In the genomic region with DNA sequence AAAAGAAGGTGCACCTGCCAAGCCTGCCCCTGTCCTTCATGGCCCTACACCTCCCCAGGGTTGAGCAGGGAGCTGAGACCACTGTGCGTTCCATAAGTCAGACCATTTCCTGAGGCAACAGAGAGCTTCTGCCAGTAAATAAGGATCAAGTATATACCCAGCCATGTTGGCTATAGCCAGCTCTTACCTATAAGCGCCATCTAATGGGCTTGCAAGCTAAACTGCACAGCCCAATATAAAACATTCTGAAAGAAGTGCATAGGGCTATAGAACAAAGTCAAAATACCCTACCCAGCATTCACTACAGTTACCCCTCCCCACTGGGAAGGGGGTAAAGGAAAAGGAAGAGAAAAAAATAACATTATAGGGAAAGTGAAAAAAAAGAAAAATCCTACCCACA, we compare ENCODE assay signal across 1 cellular context.
TF ChIP-seq lines count a peak whose summit lies in the region.

No MANE protein-coding gene starts in this region.

TF ChIP-seq in GM23338, 12 proteins besides CTCF, POLR2A, EP300 and RAD21 (continued from another document):
- TF ChIP-seq, protein P1, sequence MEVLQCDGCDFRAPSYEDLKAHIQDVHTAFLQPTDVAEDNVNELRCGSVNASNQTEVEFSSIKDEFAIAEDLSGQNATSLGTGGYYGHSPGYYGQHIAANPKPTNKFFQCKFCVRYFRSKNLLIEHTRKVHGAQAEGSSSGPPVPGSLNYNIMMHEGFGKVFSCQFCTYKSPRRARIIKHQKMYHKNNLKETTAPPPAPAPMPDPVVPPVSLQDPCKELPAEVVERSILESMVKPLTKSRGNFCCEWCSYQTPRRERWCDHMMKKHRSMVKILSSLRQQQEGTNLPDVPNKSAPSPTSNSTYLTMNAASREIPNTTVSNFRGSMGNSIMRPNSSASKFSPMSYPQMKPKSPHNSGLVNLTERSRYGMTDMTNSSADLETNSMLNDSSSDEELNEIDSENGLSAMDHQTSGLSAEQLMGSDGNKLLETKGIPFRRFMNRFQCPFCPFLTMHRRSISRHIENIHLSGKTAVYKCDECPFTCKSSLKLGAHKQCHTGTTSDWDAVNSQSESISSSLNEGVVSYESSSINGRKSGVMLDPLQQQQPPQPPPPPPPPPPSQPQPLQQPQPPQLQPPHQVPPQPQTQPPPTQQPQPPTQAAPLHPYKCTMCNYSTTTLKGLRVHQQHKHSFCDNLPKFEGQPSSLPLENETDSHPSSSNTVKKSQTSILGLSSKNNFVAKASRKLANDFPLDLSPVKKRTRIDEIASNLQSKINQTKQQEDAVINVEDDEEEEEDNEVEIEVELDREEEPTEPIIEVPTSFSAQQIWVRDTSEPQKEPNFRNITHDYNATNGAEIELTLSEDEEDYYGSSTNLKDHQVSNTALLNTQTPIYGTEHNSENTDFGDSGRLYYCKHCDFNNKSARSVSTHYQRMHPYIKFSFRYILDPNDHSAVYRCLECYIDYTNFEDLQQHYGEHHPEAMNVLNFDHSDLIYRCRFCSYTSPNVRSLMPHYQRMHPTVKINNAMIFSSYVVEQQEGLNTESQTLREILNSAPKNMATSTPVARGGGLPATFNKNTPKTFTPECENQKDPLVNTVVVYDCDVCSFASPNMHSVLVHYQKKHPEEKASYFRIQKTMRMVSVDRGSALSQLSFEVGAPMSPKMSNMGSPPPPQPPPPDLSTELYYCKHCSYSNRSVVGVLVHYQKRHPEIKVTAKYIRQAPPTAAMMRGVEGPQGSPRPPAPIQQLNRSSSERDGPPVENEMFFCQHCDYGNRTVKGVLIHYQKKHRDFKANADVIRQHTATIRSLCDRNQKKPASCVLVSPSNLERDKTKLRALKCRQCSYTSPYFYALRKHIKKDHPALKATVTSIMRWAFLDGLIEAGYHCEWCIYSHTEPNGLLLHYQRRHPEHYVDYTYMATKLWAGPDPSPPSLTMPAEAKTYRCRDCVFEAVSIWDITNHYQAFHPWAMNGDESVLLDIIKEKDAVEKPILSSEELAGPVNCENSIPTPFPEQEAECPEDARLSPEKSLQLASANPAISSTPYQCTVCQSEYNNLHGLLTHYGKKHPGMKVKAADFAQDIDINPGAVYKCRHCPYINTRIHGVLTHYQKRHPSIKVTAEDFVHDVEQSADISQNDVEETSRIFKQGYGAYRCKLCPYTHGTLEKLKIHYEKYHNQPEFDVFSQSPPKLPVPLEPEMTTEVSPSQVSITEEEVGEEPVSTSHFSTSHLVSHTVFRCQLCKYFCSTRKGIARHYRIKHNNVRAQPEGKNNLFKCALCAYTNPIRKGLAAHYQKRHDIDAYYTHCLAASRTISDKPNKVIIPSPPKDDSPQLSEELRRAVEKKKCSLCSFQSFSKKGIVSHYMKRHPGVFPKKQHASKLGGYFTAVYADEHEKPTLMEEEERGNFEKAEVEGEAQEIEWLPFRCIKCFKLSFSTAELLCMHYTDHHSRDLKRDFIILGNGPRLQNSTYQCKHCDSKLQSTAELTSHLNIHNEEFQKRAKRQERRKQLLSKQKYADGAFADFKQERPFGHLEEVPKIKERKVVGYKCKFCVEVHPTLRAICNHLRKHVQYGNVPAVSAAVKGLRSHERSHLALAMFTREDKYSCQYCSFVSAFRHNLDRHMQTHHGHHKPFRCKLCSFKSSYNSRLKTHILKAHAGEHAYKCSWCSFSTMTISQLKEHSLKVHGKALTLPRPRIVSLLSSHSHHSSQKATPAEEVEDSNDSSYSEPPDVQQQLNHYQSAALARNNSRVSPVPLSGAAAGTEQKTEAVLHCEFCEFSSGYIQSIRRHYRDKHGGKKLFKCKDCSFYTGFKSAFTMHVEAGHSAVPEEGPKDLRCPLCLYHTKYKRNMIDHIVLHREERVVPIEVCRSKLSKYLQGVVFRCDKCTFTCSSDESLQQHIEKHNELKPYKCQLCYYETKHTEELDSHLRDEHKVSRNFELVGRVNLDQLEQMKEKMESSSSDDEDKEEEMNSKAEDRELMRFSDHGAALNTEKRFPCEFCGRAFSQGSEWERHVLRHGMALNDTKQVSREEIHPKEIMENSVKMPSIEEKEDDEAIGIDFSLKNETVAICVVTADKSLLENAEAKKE (CRISPR knock-in tag; IDR thresholded peaks at IDR 0.05) = no peak
- TF ChIP-seq NANOG (IDR thresholded peaks at IDR 0.05; ENCODE audit: borderline replicate concordance) (no peak), EZH2phosphoT487 (IDR thresholded peaks at IDR 0.05; ENCODE audit: unreplicated experiment) (no peak)
- TF ChIP-seq, protein P2, sequence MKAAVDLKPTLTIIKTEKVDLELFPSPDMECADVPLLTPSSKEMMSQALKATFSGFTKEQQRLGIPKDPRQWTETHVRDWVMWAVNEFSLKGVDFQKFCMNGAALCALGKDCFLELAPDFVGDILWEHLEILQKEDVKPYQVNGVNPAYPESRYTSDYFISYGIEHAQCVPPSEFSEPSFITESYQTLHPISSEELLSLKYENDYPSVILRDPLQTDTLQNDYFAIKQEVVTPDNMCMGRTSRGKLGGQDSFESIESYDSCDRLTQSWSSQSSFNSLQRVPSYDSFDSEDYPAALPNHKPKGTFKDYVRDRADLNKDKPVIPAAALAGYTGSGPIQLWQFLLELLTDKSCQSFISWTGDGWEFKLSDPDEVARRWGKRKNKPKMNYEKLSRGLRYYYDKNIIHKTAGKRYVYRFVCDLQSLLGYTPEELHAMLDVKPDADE (IDR thresholded peaks at IDR 0.05) = no peak
